Comparison of ENCODE assay signal across 11 cellular contexts in the genomic region with DNA sequence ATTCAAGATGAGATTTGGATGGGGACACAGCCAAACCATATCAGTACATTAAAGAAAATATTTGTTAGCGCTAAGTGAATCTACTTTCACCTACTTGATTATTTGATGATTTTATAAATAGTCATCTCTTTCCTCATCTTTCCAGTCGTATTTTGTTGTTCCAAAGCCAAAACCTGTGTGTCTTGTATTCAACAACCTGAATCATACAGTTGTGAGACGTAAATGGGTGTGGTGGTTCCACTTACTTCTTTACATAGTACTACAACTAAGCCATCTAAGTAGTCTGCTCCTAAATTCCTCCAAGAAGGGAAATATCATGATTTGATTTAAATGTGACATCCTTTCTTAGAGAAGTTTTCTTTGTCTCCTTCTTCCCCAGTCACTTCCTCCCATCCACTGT.
"Had no signal": no experiment of that assay in that cellular context is flagged by ENCODE, and none has a peak within 500 bp of the region (broad histone marks: within the 10 kb centered on the region; RNA-seq: fewer than 3 reads in every experiment).

No MANE protein-coding gene starts in this region.

- DNase-seq: GM23248, GOT3, H7, H9, HCEC 1CT, HFFc6 had no signal

- FAIRE-seq: H1, H54 had no signal

- H3K4me1 ChIP-seq: HAP-1 had no signal

- H3K36me3 ChIP-seq: HAP-1 had no signal

- H3K27ac ChIP-seq: GM23248 had no signal

- H3K9me3 ChIP-seq: HAP-1 had no signal

- H3K4me2 ChIP-seq: GM23338 had no signal

- ATAC-seq: GM23338, HCT116 had no signal

- H3K4me3 ChIP-seq: GM23248, GM23338, HAP-1 had no signal
